Comparison of ENCODE assay signal across 17 cellular contexts in the genomic region with DNA sequence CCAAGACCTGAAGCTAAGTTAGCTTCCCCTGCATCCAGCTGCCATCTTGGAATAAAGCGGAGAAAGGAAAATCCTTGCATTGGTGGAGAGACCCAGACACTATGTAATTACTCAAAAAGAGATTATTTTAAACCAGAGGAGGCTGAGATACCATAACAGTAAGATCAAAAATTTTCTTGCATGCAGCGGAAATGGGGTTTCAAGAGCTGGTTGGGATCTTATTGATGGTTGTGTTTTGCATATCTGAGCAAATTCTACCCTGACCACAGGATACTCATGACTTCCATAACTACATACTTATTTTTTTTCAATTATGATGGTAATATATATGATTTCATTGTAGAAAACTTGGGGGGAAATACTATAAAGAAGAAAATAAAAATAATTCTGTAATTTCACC. TPM values are rescaled to one million over a fixed set of nuclear protein-coding genes. Genes with fewer than 3 reads are reported as not detected.
DNase-seq lines count a peak whose midpoint lies in the region; ATAC-seq and TF ChIP-seq lines count a peak whose summit lies in the region.
"Had no signal": no experiment of that assay in that cellular context is flagged by ENCODE, and none has a peak within 500 bp of the region (broad histone marks: within the 10 kb centered on the region; RNA-seq: fewer than 3 reads in every experiment).

No MANE protein-coding gene starts in this region.

- H3K27me3 ChIP-seq in tibial artery, result peaks cover 0 to 14% of the 10 kb centered on the region in 2 donors

- TF ChIP-seq CTCF in nephron progenitor cell (IDR thresholded peaks at IDR 0.05) (no peak), tibial artery (IDR thresholded peaks at IDR 0.05) (no peak)

- peak overlapping the region; percentile 45 for H3K27ac Mint-ChIP-seq in activated CD8-positive, alpha-beta T cell treated with anti-CD3 and anti-CD28 coated beads, Interleukin-2, amount 10 ng/mL, durations not matched to agents 7 days and 5 days
- no peak overlapping the region for H3K27ac Mint-ChIP-seq in nephron progenitor cell
- H3K27ac Mint-ChIP-seq: GM23338 had no signal

- no peaks in the 10 kb centered on the region for H3K36me3 ChIP-seq in tibial artery

- CTCF ChIA-PET in activated CD8-positive, alpha-beta T cell treated with anti-CD3 and anti-CD28 coated beads, Interleukin-2, amount 10 ng/mL, durations not matched to agents 7 days and 5 days (lab: Charles Lee), result interaction anchor here (2.0 to 10.5 kb wide), 3 partner anchors 50 to 166 kb away, joined by 5 to 386 read pairs (median 36); no protein-coding TSS in a partner anchor

- no peaks in the 10 kb centered on the region for H3K9me3 Mint-ChIP-seq in activated T-cell treated with anti-CD3 and anti-CD28 coated beads, Interleukin-2, amount 50 U/mL, for 4 hours
- H3K9me3 Mint-ChIP-seq in activated CD8-positive, alpha-beta T cell treated with anti-CD3 and anti-CD28 coated beads, Interleukin-2, amount 10 ng/mL, durations not matched to agents 7 days and 5 days (ENCODE audit: insufficient read depth), result no peaks in the 10 kb centered on the region
- no peaks in the 10 kb centered on the region for H3K9me3 Mint-ChIP-seq in nephron progenitor cell
- H3K9me3 Mint-ChIP-seq: GM23338 had no signal

- H3K36me3 Mint-ChIP-seq in activated T-cell treated with anti-CD3 and anti-CD28 coated beads, Interleukin-2, amount 50 U/mL, for 4 hours (ENCODE audit: insufficient read depth), result no peaks in the 10 kb centered on the region
- no peaks in the 10 kb centered on the region for H3K36me3 Mint-ChIP-seq in activated CD8-positive, alpha-beta T cell treated with anti-CD3 and anti-CD28 coated beads, Interleukin-2, amount 10 ng/mL, durations not matched to agents 7 days and 5 days (ENCODE audit: low read depth)
- H3K36me3 Mint-ChIP-seq in nephron progenitor cell (ENCODE audit: low read depth), result no peaks in the 10 kb centered on the region

- H3K27ac ChIP-seq in tibial artery, result no peak overlapping the region
- H3K27ac ChIP-seq: HL-60 had no signal

- intact Hi-C loops in tibial artery (cut with DNase I; ENCODE audit: low total_unique reads), result no loop called here

- no peak overlapping the region for H3K4me3 Mint-ChIP-seq in activated T-cell treated with anti-CD3 and anti-CD28 coated beads, Interleukin-2, amount 50 U/mL, for 4 hours
- no peak overlapping the region for H3K4me3 Mint-ChIP-seq in activated CD8-positive, alpha-beta T cell treated with anti-CD3 and anti-CD28 coated beads, Interleukin-2, amount 10 ng/mL, durations not matched to agents 7 days and 5 days
- H3K4me3 Mint-ChIP-seq in nephron progenitor cell, result no peak overlapping the region
- H3K4me3 Mint-ChIP-seq: GM23338 had no signal

- DNase-seq in activated T-cell treated with anti-CD3 and anti-CD28 coated beads, Interleukin-2, amount 50 U/mL, for 4 hours, result no peak
- no peak for DNase-seq in activated T-cell treated with anti-CD3 and anti-CD28 coated beads, Interleukin-2, amount 50 U/mL, for 1 hour
- peak; percentile 63 for DNase-seq in Jurkat, Clone E6-1 (ENCODE audit: low read depth, low spot score)
- no peak for DNase-seq in activated CD8-positive, alpha-beta T cell treated with anti-CD3 and anti-CD28 coated beads, Interleukin-2, amount 10 ng/mL, durations not matched to agents 7 days and 5 days
- DNase-seq in stimulated activated naive CD8-positive, alpha-beta T cell treated with anti-CD3 and anti-CD28 coated beads, Interleukin-15, Interleukin-2, amounts not matched to agents 100 U/mL and 50 U/mL, for 24 hours, result no peak
- no peak for DNase-seq in nephron progenitor cell
- no peak for DNase-seq in tibial artery
- DNase-seq: AML-193, DND-41, GDM1, KG1, NCI-H1048, NCI-H2107, NCI-H226, NCI-H526 treated with DMSO at 0.1 percent for 48 hours had no signal

- ATAC-seq in activated T-cell treated with anti-CD3 and anti-CD28 coated beads, Interleukin-2, amount 50 U/mL, for 4 hours, result peak; percentile 62 to 63
- ATAC-seq in activated CD8-positive, alpha-beta T cell treated with anti-CD3 and anti-CD28 coated beads, Interleukin-2, amount 10 ng/mL, durations not matched to agents 7 days and 5 days, result peak; percentile 35
- peak; percentile 51 for ATAC-seq in stimulated activated naive CD8-positive, alpha-beta T cell treated with anti-CD3 and anti-CD28 coated beads, Interleukin-15, Interleukin-2, amounts not matched to agents 100 U/mL and 50 U/mL, for 24 hours
- ATAC-seq: GM23338 had no signal

- peaks cover 0 to 6% (median 0%) of the 10 kb centered on the region in 4 donors for H3K4me1 ChIP-seq in tibial artery

- H3K4me3 ChIP-seq in Jurkat, Clone E6-1 (ENCODE audit: low read length), result no peak overlapping the region
- H3K4me3 ChIP-seq in tibial artery, result no peak overlapping the region
- H3K4me3 ChIP-seq: GM23338 had no signal

- POLR2A ChIA-PET in activated CD8-positive, alpha-beta T cell treated with anti-CD3 and anti-CD28 coated beads, Interleukin-2, amount 10 ng/mL, durations not matched to agents 7 days and 5 days (lab: Charles Lee), result no interaction called here

- H3K4me1 Mint-ChIP-seq in activated T-cell treated with anti-CD3 and anti-CD28 coated beads, Interleukin-2, amount 50 U/mL, for 4 hours (ENCODE audit: low read depth), result peaks cover 11% of the 10 kb centered on the region
- peaks cover 30% of the 10 kb centered on the region for H3K4me1 Mint-ChIP-seq in activated CD8-positive, alpha-beta T cell treated with anti-CD3 and anti-CD28 coated beads, Interleukin-2, amount 10 ng/mL, durations not matched to agents 7 days and 5 days (ENCODE audit: low read depth)
- H3K4me1 Mint-ChIP-seq in nephron progenitor cell, result peaks cover 6% of the 10 kb centered on the region

- no peaks in the 10 kb centered on the region for H3K9me3 ChIP-seq in tibial artery

- peaks cover 18% of the 10 kb centered on the region for H3K27me3 Mint-ChIP-seq in activated T-cell treated with anti-CD3 and anti-CD28 coated beads, Interleukin-2, amount 50 U/mL, for 4 hours (ENCODE audit: low read depth)
- H3K27me3 Mint-ChIP-seq in activated CD8-positive, alpha-beta T cell treated with anti-CD3 and anti-CD28 coated beads, Interleukin-2, amount 10 ng/mL, durations not matched to agents 7 days and 5 days (ENCODE audit: low read depth), result peaks cover 33% of the 10 kb centered on the region
- H3K27me3 Mint-ChIP-seq in nephron progenitor cell (ENCODE audit: low read depth, poor library complexity), result peaks cover 7% of the 10 kb centered on the region

RNA-seq across cellular contexts. Expression of gene TMEM158, which starts 17.5 kb away (rescaled TPM):
- total RNA-seq in activated T-cell treated with anti-CD3 and anti-CD28 coated beads, Interleukin-2, amount 50 U/mL, for 4 hours, result under 1 TPM in 2 of 3 donors, not detected in 1; 0.21 to 0.89 TPM
- not detected for polyA plus RNA-seq in Jurkat, Clone E6-1 (2012; ENCODE audit: insufficient read depth, insufficient read length)
- under 1 TPM; 0.13 to 0.24 TPM for total RNA-seq in activated CD8-positive, alpha-beta T cell treated with anti-CD3 and anti-CD28 coated beads, Interleukin-2, amount 10 ng/mL, durations not matched to agents 7 days and 5 days
